9 cellular contexts compared by ENCODE assay signal in the genomic region with DNA sequence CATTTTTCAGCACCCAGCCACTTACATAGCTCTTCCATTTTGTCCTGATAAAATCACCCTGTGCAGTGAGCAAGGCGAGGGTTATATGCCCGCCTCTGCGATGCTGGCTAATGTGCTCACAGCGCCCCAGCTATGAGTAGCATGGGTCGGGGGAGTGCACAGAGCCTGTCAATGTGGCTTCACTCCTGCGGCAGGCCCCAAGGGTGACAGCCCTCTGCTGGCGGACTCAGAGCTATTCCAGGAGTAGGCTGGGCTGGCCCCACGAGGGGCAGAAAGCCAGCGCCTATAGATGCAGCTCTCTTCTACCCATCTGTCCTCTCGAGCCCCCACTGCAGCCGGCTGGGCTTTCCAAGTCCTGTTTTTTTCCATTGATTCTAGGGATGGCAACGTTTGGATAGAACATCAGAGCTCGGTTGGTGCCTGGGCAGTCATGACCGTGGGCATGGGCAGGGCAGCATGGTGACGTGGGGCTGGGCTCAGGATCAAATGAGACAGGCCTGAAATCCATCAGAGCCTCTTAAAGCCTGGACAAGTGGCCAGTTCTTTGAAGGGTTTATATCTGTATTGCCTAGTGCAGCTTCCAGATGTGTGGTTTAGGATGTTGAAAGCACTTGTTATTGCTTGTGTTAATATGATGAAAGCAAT.
DNase-seq lines count a peak whose midpoint lies in the region; ATAC-seq and TF ChIP-seq lines count a peak whose summit lies in the region.
"Had no signal": no experiment of that assay in that cellular context is flagged by ENCODE, and none has a peak within 500 bp of the region (broad histone marks: within the 10 kb centered on the region; RNA-seq: fewer than 3 reads in every experiment).

No MANE protein-coding gene starts in this region.

- H3K36me3 ChIP-seq in SK-N-SH (replicated peaks in 1 of 2; ENCODE audit: control insufficient read depth in 1 of 2, insufficient read depth in 2 of 2, low read length in 1 of 2) (no peaks in the 10 kb centered on the region), upper lobe of right lung (no peaks in the 10 kb centered on the region)

- peaks cover 42% of the 10 kb centered on the region for H3K4me1 Mint-ChIP-seq in brain

- H2AFZ ChIP-seq in SK-N-SH (ENCODE audit: low read depth), result no peak overlapping the region

- 88% methylated on average over 12 of the region's 15 CpGs for WGBS in SK-N-SH (ENCODE audit: low lambda C conversion rate)

- TF ChIP-seq RAD21 in SK-N-SH (IDR thresholded peaks at IDR 0.05; ENCODE audit: low read length), result no peak

- no peak overlapping the region for H3K4me3 Mint-ChIP-seq in brain
- H3K4me3 Mint-ChIP-seq: natural killer cell treated with Interleukin-12 subunit alpha and Interleukin-12 subunit beta and Interleukin-15 and Interleukin-18, amount 100 ng/mL, for 72 hours had no signal

- CTCF ChIA-PET in SK-N-SH (lab: Yijun Ruan, JAX), result interaction anchor here (0.5 to 6.1 kb wide), 9 partner anchors 18 to 542 kb away, joined by 3 to 53 read pairs (median 4); no protein-coding TSS in a partner anchor

- H3K4me1 ChIP-seq in SK-N-SH (ENCODE audit: control insufficient read depth in 1 of 2, insufficient read depth in 2 of 2, low read depth in 1 of 2, low read length in 1 of 2) (peaks cover 7 to 21% of the 10 kb centered on the region in 2 experiments; a peak in 2 of 4 replicates), upper lobe of right lung (peaks cover 30% of the 10 kb centered on the region)

- no peak overlapping the region for H3K27ac ChIP-seq in SK-N-SH (ENCODE audit: low read depth in 2 of 2, low read length in 1 of 2)
- peak overlapping the region; percentile 17 for H3K27ac ChIP-seq in upper lobe of right lung

- H3K4me2 ChIP-seq in SK-N-SH, result no peak overlapping the region

- peaks cover 10% of the 10 kb centered on the region; the same call in 1 of the 2 replicates for H3K9me3 ChIP-seq in SK-N-SH
- no peaks in the 10 kb centered on the region for H3K9me3 ChIP-seq in upper lobe of right lung

- peak; percentile 23 for ATAC-seq in SK-N-SH treated with all-trans-retinoic acid at 6 μM for 48 hours
- peak; percentile 18 for ATAC-seq in upper lobe of right lung

- peaks cover 9% of the 10 kb centered on the region for H3K36me3 Mint-ChIP-seq in brain
- H3K36me3 Mint-ChIP-seq: natural killer cell treated with Interleukin-12 subunit alpha and Interleukin-12 subunit beta and Interleukin-15 and Interleukin-18, amount 100 ng/mL, for 72 hours had no signal

- no peaks in the 10 kb centered on the region for H3K9me2 ChIP-seq in SK-N-SH

- H3K9me3 Mint-ChIP-seq in brain, result peaks cover 10 to 12% (median 11%) of the 10 kb centered on the region in 5 experiments
- H3K9me3 Mint-ChIP-seq: natural killer cell treated with Interleukin-12 subunit alpha and Interleukin-12 subunit beta and Interleukin-15 and Interleukin-18, amount 100 ng/mL, for 72 hours had no signal

- no peak for TF ChIP-seq EP300 in SK-N-SH (IDR thresholded peaks at IDR 0.05; ENCODE audit: borderline replicate concordance in 1 of 2, low read depth in 1 of 2, low read length in 1 of 2)

- H3K4me3 ChIP-seq in SK-N-SH (ENCODE audit: low read depth in 2 of 2, low read length in 1 of 2), result no peak overlapping the region
- no peak overlapping the region for H3K4me3 ChIP-seq in upper lobe of right lung

- POLR2A ChIA-PET in SK-N-SH (lab: Yijun Ruan, JAX), result no interaction called here

- peaks cover 7% of the 10 kb centered on the region for H3K27me3 Mint-ChIP-seq in brain

- H3K27me3 ChIP-seq in SK-N-SH (ENCODE audit: insufficient read depth) (no peaks in the 10 kb centered on the region), upper lobe of right lung (no peaks in the 10 kb centered on the region)

- no peaks in the 10 kb centered on the region for H4K20me1 ChIP-seq in SK-N-SH (ENCODE audit: insufficient read depth)

- TF ChIP-seq CTCF in SK-N-SH (IDR thresholded peaks at IDR 0.05) (no peak), brain (conservative IDR thresholded peaks at IDR 0.05) (peak in 1 of 2 experiments; percentile 30), upper lobe of right lung (IDR thresholded peaks at IDR 0.05) (no peak)

- H3F3A ChIP-seq in SK-N-SH (replicated peaks; ENCODE audit: insufficient read depth), result peaks cover 18% of the 10 kb centered on the region

- intact Hi-C loops in upper lobe of right lung (cut with DNase I), result no loop called here

- peak overlapping the region in 3 of 5 experiments; percentile 50 to 74 (median 62) for H3K27ac Mint-ChIP-seq in brain
- H3K27ac Mint-ChIP-seq: natural killer cell treated with Interleukin-12 subunit alpha and Interleukin-12 subunit beta and Interleukin-15 and Interleukin-18, amount 100 ng/mL, for 72 hours had no signal

- H3K79me2 ChIP-seq in SK-N-SH (ENCODE audit: insufficient read depth), result no peaks in the 10 kb centered on the region

- DNase-seq in SK-N-SH (no peak), iPS-NIHi7 (ENCODE audit: extremely low spot score) (peak; percentile 90), upper lobe of right lung (no peak), NCI-H187 (lab: John Stamatoyannopoulos, UW) (no peak), GM19238 (ENCODE audit: insufficient read length, low spot score) (no peak)
- no peak for DNase-seq in activated effector memory CD4-positive, alpha-beta T cell treated with Interleukin-2 at 50 U/mL for 16 hours

- no peak overlapping the region for H3K9ac ChIP-seq in SK-N-SH

TF ChIP-seq in SK-N-SH treated with all-trans-retinoic acid at 6 μM for 48 hours, 23 proteins besides CTCF, POLR2A, EP300 and RAD21 (continues in another document):
- TF ChIP-seq ZFP3 (CRISPR knock-in tag; IDR thresholded peaks at IDR 0.05) (no peak), ESRRG (CRISPR knock-in tag; IDR thresholded peaks at IDR 0.05) (no peak), SNAI2 (CRISPR knock-in tag; IDR thresholded peaks at IDR 0.05) (no peak), OSR1 (CRISPR knock-in tag; IDR thresholded peaks at IDR 0.05) (no peak)
- TF ChIP-seq, protein P1, sequence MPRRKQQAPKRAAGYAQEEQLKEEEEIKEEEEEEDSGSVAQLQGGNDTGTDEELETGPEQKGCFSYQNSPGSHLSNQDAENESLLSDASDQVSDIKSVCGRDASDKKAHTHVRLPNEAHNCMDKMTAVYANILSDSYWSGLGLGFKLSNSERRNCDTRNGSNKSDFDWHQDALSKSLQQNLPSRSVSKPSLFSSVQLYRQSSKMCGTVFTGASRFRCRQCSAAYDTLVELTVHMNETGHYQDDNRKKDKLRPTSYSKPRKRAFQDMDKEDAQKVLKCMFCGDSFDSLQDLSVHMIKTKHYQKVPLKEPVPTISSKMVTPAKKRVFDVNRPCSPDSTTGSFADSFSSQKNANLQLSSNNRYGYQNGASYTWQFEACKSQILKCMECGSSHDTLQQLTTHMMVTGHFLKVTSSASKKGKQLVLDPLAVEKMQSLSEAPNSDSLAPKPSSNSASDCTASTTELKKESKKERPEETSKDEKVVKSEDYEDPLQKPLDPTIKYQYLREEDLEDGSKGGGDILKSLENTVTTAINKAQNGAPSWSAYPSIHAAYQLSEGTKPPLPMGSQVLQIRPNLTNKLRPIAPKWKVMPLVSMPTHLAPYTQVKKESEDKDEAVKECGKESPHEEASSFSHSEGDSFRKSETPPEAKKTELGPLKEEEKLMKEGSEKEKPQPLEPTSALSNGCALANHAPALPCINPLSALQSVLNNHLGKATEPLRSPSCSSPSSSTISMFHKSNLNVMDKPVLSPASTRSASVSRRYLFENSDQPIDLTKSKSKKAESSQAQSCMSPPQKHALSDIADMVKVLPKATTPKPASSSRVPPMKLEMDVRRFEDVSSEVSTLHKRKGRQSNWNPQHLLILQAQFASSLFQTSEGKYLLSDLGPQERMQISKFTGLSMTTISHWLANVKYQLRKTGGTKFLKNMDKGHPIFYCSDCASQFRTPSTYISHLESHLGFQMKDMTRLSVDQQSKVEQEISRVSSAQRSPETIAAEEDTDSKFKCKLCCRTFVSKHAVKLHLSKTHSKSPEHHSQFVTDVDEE (CRISPR knock-in tag; IDR thresholded peaks at IDR 0.05), result no peak

TF ChIP-seq in SK-N-SH, 30 proteins besides CTCF, POLR2A, EP300 and RAD21:
- TF ChIP-seq GABPA (IDR thresholded peaks at IDR 0.05; ENCODE audit: low read depth), result no peak
- TF ChIP-seq GATA2 (CRISPR knock-in tag; IDR thresholded peaks at IDR 0.05), result no peak
TF ChIP-seq in SK-N-SH: peak in this region for 0.
